Comparison of ENCODE assay signal across 8 cellular contexts in genomic region chr2:7083580-7084509, GRCh38.
DNase-seq lines count a peak whose midpoint lies in the region; ATAC-seq, FAIRE-seq and TF ChIP-seq lines count a peak whose summit lies in the region.

No MANE protein-coding gene starts in this region.

- intact Hi-C loops in psoas muscle (cut with DNase I) (no loop called here), lower leg skin (cut with DNase I; ENCODE audit: low total_unique reads) (no loop called here)

- ATAC-seq in DND-41 (ENCODE audit: insufficient read depth, low read depth), result peak; percentile 71
- no peak for ATAC-seq in psoas muscle

- H3K4me3 ChIP-seq in DND-41 (ENCODE audit: low read depth in 1 of 2, low read length in 2 of 2) (no peak overlapping the region), psoas muscle (no peak overlapping the region), lower leg skin (ENCODE audit: low read depth, poor library complexity, severe bottlenecking) (no peak overlapping the region)

- H2AFZ ChIP-seq in DND-41 (ENCODE audit: low read depth, low read length), result no peak overlapping the region

- no peak for TF ChIP-seq POLR2A in H54 (IDR thresholded peaks at IDR 0.05; ENCODE audit: low read depth, low read length)
- no peak for TF ChIP-seq POLR2A in lower leg skin (IDR thresholded peaks at IDR 0.05)

- H3K4me2 ChIP-seq in DND-41 (ENCODE audit: insufficient read depth, low read length), result no peak overlapping the region

- peak; percentile 75 for FAIRE-seq in H54 (lab: Jason Lieb, UNC)

- H3K79me2 ChIP-seq in DND-41 (ENCODE audit: insufficient read depth, low read length), result no peaks in the 10 kb centered on the region

- H3K27me3 ChIP-seq in DND-41 (ENCODE audit: insufficient read depth, low read length, poor library complexity), result no peaks in the 10 kb centered on the region
- H3K27me3 ChIP-seq in psoas muscle (ENCODE audit: insufficient read depth in 3 of 3, low read length in 2 of 3), result no peaks in the 10 kb centered on the region

- WGBS in psoas muscle, 3 donors, result 67 to 84% (median 75%) methylated on average over 10 of the region's 10 CpGs
- WGBS in lower leg skin, 2 donors, result 73 to 75% methylated on average over 10 of the region's 10 CpGs

- peak; percentile 71 for TF ChIP-seq CTCF in DND-41 (IDR thresholded peaks at IDR 0.05; ENCODE audit: borderline replicate concordance, extremely low read depth, low read length, poor library complexity, severe bottlenecking)
- TF ChIP-seq CTCF in psoas muscle (IDR thresholded peaks at IDR 0.05), result peak; percentile 29
- no peak for TF ChIP-seq CTCF in lower leg skin (IDR thresholded peaks at IDR 0.05)

- peak; percentile 44 for DNase-seq in DND-41
- DNase-seq in H54 (ENCODE audit: insufficient read length, low spot score), result no peak
- DNase-seq in NCI-H82 treated with DMSO at 0.1 percent for 48 hours (lab: John Stamatoyannopoulos, UW; ENCODE audit: unreplicated experiment), result peak; percentile 16
- peak; percentile 47 for DNase-seq in cerebellar cortex (ENCODE audit: low spot score)
- DNase-seq in psoas muscle, result no peak
- no peak for DNase-seq in activated CD4-positive, CD25-positive, alpha-beta regulatory T cell treated with anti-CD3 and anti-CD28 coated beads, Interleukin-2, amount 50 U/mL, for 72 hours
- DNase-seq in lower leg skin (ENCODE audit: low spot score in 2 of 2), result no peak
- no peak for DNase-seq in ecto neural progenitor cell (ENCODE audit: low spot score)

- H3K9me3 ChIP-seq in DND-41 (ENCODE audit: insufficient read depth, low read length, severe bottlenecking) (peaks cover 12% of the 10 kb centered on the region), psoas muscle (no peaks in the 10 kb centered on the region)

- H3K27ac ChIP-seq in DND-41 (ENCODE audit: low read length) (no peak overlapping the region), psoas muscle (no peak overlapping the region)

- no peaks in the 10 kb centered on the region for H4K20me1 ChIP-seq in DND-41 (ENCODE audit: insufficient read depth, low read length)

- H3K36me3 ChIP-seq in DND-41 (ENCODE audit: insufficient read depth, low read length), result peaks cover 3% of the 10 kb centered on the region; the same call in 1 of the 2 replicates
- no peaks in the 10 kb centered on the region for H3K36me3 ChIP-seq in psoas muscle (ENCODE audit: insufficient read depth in 1 of 2, low read depth in 1 of 2)

- H3K4me1 ChIP-seq in DND-41 (ENCODE audit: insufficient read depth, low read length) (no peaks in the 10 kb centered on the region), psoas muscle (no peaks in the 10 kb centered on the region)

- no peak overlapping the region for H3K9ac ChIP-seq in DND-41 (ENCODE audit: low read depth, low read length)

Comparison
In these comparisons a context has a peak if more than half of its experiments do, and no peak if none do; other contexts are left out.
1. DNase-seq: peak in DND-41 (single experiment), NCI-H82 treated with DMSO at 0.1 percent for 48 hours (single experiment) and cerebellar cortex (single experiment); none in H54 (single experiment), psoas muscle (0 of 2), activated CD4-positive, CD25-positive, alpha-beta regulatory T cell treated with anti-CD3 and anti-CD28 coated beads, Interleukin-2, amount 50 U/mL, for 72 hours (single experiment), lower leg skin (0 of 2) and ecto neural progenitor cell (single experiment).
2. CTCF ChIP-seq: peak in DND-41 (single experiment) and psoas muscle (single experiment); none in lower leg skin (0 of 3).